ENCODE assay signal across 9 cellular contexts in the genomic region with DNA sequence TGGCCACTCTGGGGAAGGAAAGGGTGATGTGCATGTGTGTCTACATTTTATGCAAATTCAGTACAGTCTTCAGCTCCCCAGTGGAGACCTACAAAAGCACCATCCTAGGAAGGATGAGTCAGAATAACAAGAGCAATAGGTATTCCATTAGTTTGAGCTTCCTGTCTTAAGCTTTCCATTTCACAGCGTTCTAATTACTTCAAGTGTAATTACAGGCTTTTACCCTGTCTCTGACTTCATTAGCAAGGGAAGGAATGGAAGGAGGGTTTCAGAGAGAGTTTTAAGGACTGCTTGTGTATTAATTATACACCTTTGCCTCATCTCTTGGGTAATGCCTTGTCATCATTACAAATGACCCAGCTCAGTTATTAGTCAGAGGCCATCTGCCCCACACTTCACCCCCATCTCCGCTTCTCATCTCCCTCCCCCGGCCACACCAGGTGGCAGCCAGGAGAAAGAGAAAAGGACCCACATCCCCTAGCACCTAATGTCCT.
DNase-seq lines count a peak whose midpoint lies in the region; ATAC-seq, FAIRE-seq and TF ChIP-seq lines count a peak whose summit lies in the region.
"Had no signal": no experiment of that assay in that cellular context is flagged by ENCODE, and none has a peak within 500 bp of the region (broad histone marks: within the 10 kb centered on the region; RNA-seq: fewer than 3 reads in every experiment).

No MANE protein-coding gene starts in this region.

- peak overlapping the region; percentile 11 to 40; a peak in 2 of 6 replicates for H3K27ac ChIP-seq in A549

- FAIRE-seq in A549 (lab: Jason Lieb, UNC) = no peak

- WGBS in A549 (ENCODE audit: missing lambda C conversion rate) = 10% methylated on average over 2 of the region's 3 CpGs

- TF ChIP-seq POLR2A in A549 (IDR thresholded peaks at IDR 0.05; ENCODE audit: low read length) = no peak
- TF ChIP-seq POLR2A in erythroblast (IDR thresholded peaks at IDR 0.05; ENCODE audit: low read length) = no peak

- POLR2A ChIA-PET in A549 (lab: Yijun Ruan, JAX) = no interaction called here

- no peak for TF ChIP-seq EP300 in A549 (IDR thresholded peaks at IDR 0.05)

- intact Hi-C loops in Right ventricle myocardium inferior (cut with DNase I) = no loop called here

- DNase-seq in A549 (ENCODE audit: low read depth in 1 of 2, low spot score in 1 of 2) = peak in 1 of 2 experiments; percentile 44
- peak; percentile 97 for DNase-seq in NCI-H82 treated with DMSO at 0.1 percent for 48 hours (lab: John Stamatoyannopoulos, UW; ENCODE audit: unreplicated experiment)
- no peak for DNase-seq in GDM1 (lab: John Stamatoyannopoulos, UW)
- DNase-seq in Right ventricle myocardium inferior (ENCODE audit: missing footprints) = no peak
- DNase-seq in NAMALWA (ENCODE audit: low spot score) = no peak
- DNase-seq in erythroblast (lab: John Stamatoyannopoulos, UW) = no peak
- DNase-seq: H7 had no signal

- no peak for TF ChIP-seq CTCF in A549 (IDR thresholded peaks at IDR 0.05)

- CTCF ChIA-PET in A549 (lab: Yijun Ruan, JAX) = no interaction called here

- ATAC-seq in A549 = peak; percentile 72 to 76; a peak in 5 of 6 replicates
- peak; percentile 89 for ATAC-seq in GM19452 (IDR thresholded peaks at IDR 0.05; ENCODE audit: unreplicated experiment)
- peak; percentile 82 for ATAC-seq in HG03045 (IDR thresholded peaks at IDR 0.05; ENCODE audit: unreplicated experiment)
- ATAC-seq in Right ventricle myocardium inferior = no peak

- H3K4me1 ChIP-seq in A549 = peaks cover 18% of the 10 kb centered on the region; the same call in 2 of the 3 replicates

- peak overlapping the region; percentile 55 for H3K4me2 ChIP-seq in A549

- no peak for TF ChIP-seq RAD21 in A549 (conservative IDR thresholded peaks at IDR 0.05 in 1 of 2, IDR thresholded peaks at IDR 0.05 in 1 of 2)

- no peaks in the 10 kb centered on the region for H3K9me3 ChIP-seq in A549

- H3K4me3 ChIP-seq in A549 = no peak overlapping the region

TF ChIP-seq in A549, 52 proteins besides CTCF, POLR2A, EP300 and RAD21:
- TF ChIP-seq EHMT2 (IDR thresholded peaks at IDR 0.05; ENCODE audit: low read depth) (no peak), NFE2L2 (conservative IDR thresholded peaks at IDR 0.05; ENCODE audit: low read length) (0 out of 2 replicates have a peak, but pooled peaks have one; percentile 6), MAFK (IDR thresholded peaks at IDR 0.05; ENCODE audit: partially characterized antibody) (peak; percentile 11), JUNB (IDR thresholded peaks at IDR 0.05) (0 out of 2 replicates have a peak, but pooled peaks have one; percentile 15), FOSL2 (IDR thresholded peaks at IDR 0.05) (no peak), FOSL2 (CRISPR knock-in tag; IDR thresholded peaks at IDR 0.05) (0 out of 2 replicates have a peak, but pooled peaks have one; percentile 21)
